30 cellular contexts compared by ENCODE assay signal in the genomic region with DNA sequence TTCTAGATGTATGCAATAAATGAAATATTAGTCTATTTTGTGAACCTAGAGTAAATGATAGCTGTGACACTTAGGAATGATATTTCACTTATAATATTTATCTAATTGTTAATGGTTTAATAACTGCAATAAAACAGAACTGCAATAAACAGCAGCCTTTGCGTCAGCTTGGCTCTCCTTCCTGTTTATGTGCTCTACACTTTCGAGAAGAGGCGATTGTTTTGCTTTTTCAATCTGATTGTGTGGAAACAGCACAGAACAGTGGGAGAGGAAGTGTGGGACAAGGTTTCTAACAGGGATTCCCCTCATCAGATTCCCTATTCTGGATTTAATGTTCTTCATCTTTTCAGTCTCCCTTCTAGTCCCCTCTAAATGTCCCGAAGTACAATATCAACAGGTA. TPM values are rescaled to one million over a fixed set of nuclear protein-coding genes. Genes with fewer than 3 reads are reported as not detected.
"Had no signal": no experiment of that assay in that cellular context is flagged by ENCODE, and none has a peak within 500 bp of the region (broad histone marks: within the 10 kb centered on the region; RNA-seq: fewer than 3 reads in every experiment).

No MANE protein-coding gene starts in this region.

- H3K36me3 ChIP-seq: adrenal gland, MG63 had no signal

- H3K9me3 ChIP-seq: adrenal gland, MG63 had no signal

- ATAC-seq: activated T-cell treated with anti-CD3 and anti-CD28 coated beads, Interleukin-2, amount 50 U/mL, for 72 hours; PC-3; T-helper 17 cell had no signal

- H3K27me3 ChIP-seq: adrenal gland, MG63 had no signal

- H3K4me3 ChIP-seq: adrenal gland, MG63 had no signal

- DNase-seq: activated CD4-positive, alpha-beta memory T cell treated with anti-CD3 and anti-CD28 coated beads, Interleukin-2, amount 10 ng/mL, durations not matched to agents 7 days and 5 days; activated CD4-positive, alpha-beta T cell treated with anti-CD3 and anti-CD28 coated beads, Interleukin-2, amount 10 ng/mL, durations not matched to agents 7 days and 5 days; activated CD4-positive, CD25-positive, alpha-beta regulatory T cell; activated CD8-positive, alpha-beta memory T cell treated with anti-CD3 and anti-CD28 coated beads, Interleukin-2, amount 50 U/mL, for 4 hours; activated gamma-delta T cell treated with Interleukin-2 at 50 U/mL for 16 hours; activated naive CD4-positive, alpha-beta T cell treated with anti-CD3 and anti-CD28 coated beads, Interleukin-2, amount 10 ng/mL, durations not matched to agents 7 days and 5 days; activated naive CD8-positive, alpha-beta T cell treated with anti-CD3 and anti-CD28 coated beads, Interleukin-2, amount 10 ng/mL, durations not matched to agents 7 days and 5 days; activated T-cell treated with anti-CD3 and anti-CD28 coated beads, Interleukin-2, amount 50 U/mL, for 72 hours; adrenal gland; aorta; central memory CD4-positive, alpha-beta T cell; MG63; MV-4-11; NCI-H1092 treated with DMSO at 0.1 percent for 48 hours; NCI-H1417 treated with DMSO at 0.1 percent for 48 hours; NCI-H1694; NCI-H2029; NCI-H345; NCI-H510A; NCI-H69; NK-92 treated with Interleukin-12 subunit alpha and Interleukin-12 subunit beta, amount 100 ng/mL, for 24 hours; PC-3; SHP77 treated with DMSO at 0.1 percent for 48 hours; T-helper 17 cell; T-helper 9 cell had no signal

- H3K4me1 ChIP-seq: adrenal gland had no signal

- FAIRE-seq: bronchial epithelial cell, RCC 7860, TTC549 had no signal

- H3K27ac ChIP-seq: adrenal gland had no signal

RNA-seq across cellular contexts. Expression of gene TRPC4, which starts 17.3 kb away (rescaled TPM):
- total RNA-seq: activated CD4-positive, alpha-beta memory T cell treated with anti-CD3 and anti-CD28 coated beads, Interleukin-2, amount 10 ng/mL, durations not matched to agents 7 days and 5 days; activated CD4-positive, alpha-beta T cell treated with anti-CD3 and anti-CD28 coated beads, Interleukin-2, amount 10 ng/mL, durations not matched to agents 7 days and 5 days; activated naive CD8-positive, alpha-beta T cell treated with anti-CD3 and anti-CD28 coated beads, Interleukin-2, amount 10 ng/mL, durations not matched to agents 7 days and 5 days; activated T-cell treated with anti-CD3 and anti-CD28 coated beads, Interleukin-2, amount 50 U/mL, for 72 hours; activated T-helper 2 cell treated with anti-CD3 and anti-CD28 coated beads, Interferon-gamma antibody, Interleukin-2, Interleukin-4, amounts not matched to agents 10 μg/mL and 5 μg/mL and 100 μg/mL, durations not matched to agents 14 hours and 24 hours and 36 hours; SK-MEL-5; T-helper 17 cell had no signal
